Comparison of ENCODE assay signal across 2 cellular contexts in the genomic region with DNA sequence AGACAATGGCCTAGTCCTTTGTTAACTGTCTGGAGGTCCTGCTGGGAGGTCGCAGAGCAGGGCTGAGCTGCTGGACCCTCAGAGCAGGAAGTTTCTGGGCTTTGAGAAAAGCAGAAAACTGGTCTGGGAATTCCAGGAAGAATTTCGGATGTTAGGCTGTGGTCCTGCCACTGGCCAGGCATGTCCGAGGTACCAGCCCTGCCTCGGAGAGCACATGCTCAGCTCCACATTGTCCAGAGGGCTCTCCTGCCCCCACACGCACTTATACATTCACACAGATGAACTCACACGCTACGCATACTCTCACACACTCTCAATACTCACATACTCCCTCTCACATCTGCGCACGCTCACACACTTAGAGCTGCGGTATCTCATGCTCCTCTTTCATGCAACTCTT.
TF ChIP-seq lines count a peak whose summit lies in the region.

No MANE protein-coding gene starts in this region.

TF ChIP-seq in IMR-90, 13 proteins besides CTCF, POLR2A, EP300 and RAD21:
- TF ChIP-seq NFE2L2 (IDR thresholded peaks at IDR 0.05; ENCODE audit: low read depth, low read length) (no peak), MAZ (IDR thresholded peaks at IDR 0.05; ENCODE audit: borderline replicate concordance, low read depth, low read length) (no peak), FOS (IDR thresholded peaks at IDR 0.05; ENCODE audit: low read depth, low read length) (no peak), MXI1 (IDR thresholded peaks at IDR 0.05; ENCODE audit: borderline replicate concordance, low read depth, low read length) (no peak), SMC3 (IDR thresholded peaks at IDR 0.05; ENCODE audit: low read depth, low read length) (no peak), CEBPB (IDR thresholded peaks at IDR 0.05; ENCODE audit: low read depth, low read length) (no peak), BHLHE40 (IDR thresholded peaks at IDR 0.05; ENCODE audit: low read depth, low read length) (no peak), RFX5 (IDR thresholded peaks at IDR 0.05; ENCODE audit: low read depth, low read length) (no peak), MAFK (IDR thresholded peaks at IDR 0.05; ENCODE audit: low read depth, low read length) (no peak), CHD1 (IDR thresholded peaks at IDR 0.05; ENCODE audit: low read depth, low read length) (no peak), RCOR1 (IDR thresholded peaks at IDR 0.05; ENCODE audit: insufficient replicate concordance, low read length) (no peak)
- TF ChIP-seq, protein P1, sequence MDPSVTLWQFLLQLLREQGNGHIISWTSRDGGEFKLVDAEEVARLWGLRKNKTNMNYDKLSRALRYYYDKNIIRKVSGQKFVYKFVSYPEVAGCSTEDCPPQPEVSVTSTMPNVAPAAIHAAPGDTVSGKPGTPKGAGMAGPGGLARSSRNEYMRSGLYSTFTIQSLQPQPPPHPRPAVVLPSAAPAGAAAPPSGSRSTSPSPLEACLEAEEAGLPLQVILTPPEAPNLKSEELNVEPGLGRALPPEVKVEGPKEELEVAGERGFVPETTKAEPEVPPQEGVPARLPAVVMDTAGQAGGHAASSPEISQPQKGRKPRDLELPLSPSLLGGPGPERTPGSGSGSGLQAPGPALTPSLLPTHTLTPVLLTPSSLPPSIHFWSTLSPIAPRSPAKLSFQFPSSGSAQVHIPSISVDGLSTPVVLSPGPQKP (IDR thresholded peaks at IDR 0.05; ENCODE audit: borderline replicate concordance, low read depth, low read length), result no peak
- TF ChIP-seq, protein P2, sequence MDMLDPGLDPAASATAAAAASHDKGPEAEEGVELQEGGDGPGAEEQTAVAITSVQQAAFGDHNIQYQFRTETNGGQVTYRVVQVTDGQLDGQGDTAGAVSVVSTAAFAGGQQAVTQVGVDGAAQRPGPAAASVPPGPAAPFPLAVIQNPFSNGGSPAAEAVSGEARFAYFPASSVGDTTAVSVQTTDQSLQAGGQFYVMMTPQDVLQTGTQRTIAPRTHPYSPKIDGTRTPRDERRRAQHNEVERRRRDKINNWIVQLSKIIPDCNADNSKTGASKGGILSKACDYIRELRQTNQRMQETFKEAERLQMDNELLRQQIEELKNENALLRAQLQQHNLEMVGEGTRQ (IDR thresholded peaks at IDR 0.05; ENCODE audit: low read depth, low read length), result no peak

TF ChIP-seq in H1, 55 proteins besides CTCF, POLR2A, EP300 and RAD21:
- TF ChIP-seq, protein P3, sequence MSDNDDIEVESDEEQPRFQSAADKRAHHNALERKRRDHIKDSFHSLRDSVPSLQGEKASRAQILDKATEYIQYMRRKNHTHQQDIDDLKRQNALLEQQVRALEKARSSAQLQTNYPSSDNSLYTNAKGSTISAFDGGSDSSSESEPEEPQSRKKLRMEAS (IDR thresholded peaks at IDR 0.05), result no peak
- no peak for TF ChIP-seq HDAC2 (IDR thresholded peaks at IDR 0.05; ENCODE audit: borderline replicate concordance in 1 of 2, low read depth in 2 of 2, low read length in 2 of 2)
- TF ChIP-seq BRCA1 (IDR thresholded peaks at IDR 0.05; ENCODE audit: low read depth, low read length), result no peak
